1 cellular context compared by ENCODE assay signal in the genomic region with DNA sequence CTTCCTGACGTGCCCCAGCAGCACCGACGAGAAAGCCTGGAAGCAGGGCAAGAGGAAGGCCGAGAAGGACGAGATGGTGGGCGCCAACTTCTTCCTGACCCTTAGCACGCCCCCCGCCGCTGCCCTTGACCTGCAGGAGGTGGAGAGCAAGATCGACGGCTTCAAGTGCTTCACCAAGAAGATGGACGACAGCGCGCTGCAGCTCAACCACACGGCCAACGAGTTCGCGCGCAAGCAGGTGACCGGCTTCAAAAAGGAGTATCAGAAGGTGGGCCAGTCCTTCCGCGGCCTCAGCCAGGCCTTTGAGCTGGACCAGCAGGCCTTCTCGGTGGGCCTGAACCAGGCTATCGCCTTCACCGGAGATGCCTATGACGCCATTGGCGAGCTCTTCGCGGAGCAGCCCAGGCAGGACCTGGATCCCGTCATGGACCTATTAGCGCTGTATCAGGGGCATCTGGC.
TF ChIP-seq lines count a peak whose summit lies in the region.

No MANE protein-coding gene starts in this region.

TF ChIP-seq in SK-N-SH, 30 proteins besides CTCF, POLR2A, EP300 and RAD21 (continued from another document):
- TF ChIP-seq, protein P1, sequence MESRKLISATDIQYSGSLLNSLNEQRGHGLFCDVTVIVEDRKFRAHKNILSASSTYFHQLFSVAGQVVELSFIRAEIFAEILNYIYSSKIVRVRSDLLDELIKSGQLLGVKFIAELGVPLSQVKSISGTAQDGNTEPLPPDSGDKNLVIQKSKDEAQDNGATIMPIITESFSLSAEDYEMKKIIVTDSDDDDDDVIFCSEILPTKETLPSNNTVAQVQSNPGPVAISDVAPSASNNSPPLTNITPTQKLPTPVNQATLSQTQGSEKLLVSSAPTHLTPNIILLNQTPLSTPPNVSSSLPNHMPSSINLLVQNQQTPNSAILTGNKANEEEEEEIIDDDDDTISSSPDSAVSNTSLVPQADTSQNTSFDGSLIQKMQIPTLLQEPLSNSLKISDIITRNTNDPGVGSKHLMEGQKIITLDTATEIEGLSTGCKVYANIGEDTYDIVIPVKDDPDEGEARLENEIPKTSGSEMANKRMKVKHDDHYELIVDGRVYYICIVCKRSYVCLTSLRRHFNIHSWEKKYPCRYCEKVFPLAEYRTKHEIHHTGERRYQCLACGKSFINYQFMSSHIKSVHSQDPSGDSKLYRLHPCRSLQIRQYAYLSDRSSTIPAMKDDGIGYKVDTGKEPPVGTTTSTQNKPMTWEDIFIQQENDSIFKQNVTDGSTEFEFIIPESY (IDR thresholded peaks at IDR 0.05; ENCODE audit: borderline replicate concordance, low read depth), result no peak
- no peak for TF ChIP-seq GABPA (IDR thresholded peaks at IDR 0.05; ENCODE audit: low read depth)
